ENCODE assay signal across 16 cellular contexts in genomic region chr9:134495881-134496412, GRCh38.
"Had no signal": no experiment of that assay in that cellular context is flagged by ENCODE, and none has a peak within 500 bp of the region (broad histone marks: within the 10 kb centered on the region; RNA-seq: fewer than 3 reads in every experiment).

No MANE protein-coding gene starts in this region.

- H3K36me3 ChIP-seq: sigmoid colon, thyroid gland had no signal

- DNase-seq: activated CD4-positive, alpha-beta memory T cell treated with anti-CD3 and anti-CD28 coated beads, Interleukin-2, amount 10 ng/mL, durations not matched to agents 7 days and 5 days; activated CD4-positive, alpha-beta T cell treated with anti-CD3 and anti-CD28 coated beads for 4 hours; activated effector memory CD4-positive, alpha-beta T cell treated with anti-CD3 and anti-CD28 coated beads, Interleukin-2, amount 50 U/mL, for 16 hours; activated T-cell treated with anti-CD3 and anti-CD28 coated beads, Interleukin-2, amount 50 U/mL, for 48 hours; mammary epithelial cell; occipital lobe; sigmoid colon; SW 1271; thyroid gland had no signal

- H3K27ac ChIP-seq: epithelial cell of prostate, psoas muscle, sigmoid colon, thyroid gland had no signal

- H3K27ac Mint-ChIP-seq: activated CD4-positive, alpha-beta memory T cell treated with anti-CD3 and anti-CD28 coated beads, Interleukin-2, amount 10 ng/mL, durations not matched to agents 7 days and 5 days; activated naive CD4-positive, alpha-beta T cell treated with anti-CD3 and anti-CD28 coated beads, Interleukin-2, amount 50 U/mL, for 24 hours; stimulated activated memory B cell treated with anti-CD40 and anti-IgM and Interleukin-4, amounts not matched to agents 10 μg/mL and 1 μg/mL and 100 μg/mL, for 72 hours; WTC11 had no signal

- H3K4me1 Mint-ChIP-seq: activated CD4-positive, alpha-beta memory T cell treated with anti-CD3 and anti-CD28 coated beads, Interleukin-2, amount 10 ng/mL, durations not matched to agents 7 days and 5 days; activated naive CD4-positive, alpha-beta T cell treated with anti-CD3 and anti-CD28 coated beads, Interleukin-2, amount 50 U/mL, for 24 hours had no signal

- H3K9me3 ChIP-seq: psoas muscle, sigmoid colon, thyroid gland had no signal

- ATAC-seq: left lobe of liver; naive thymus-derived CD8-positive, alpha-beta T cell; stimulated activated memory B cell treated with anti-CD40 and anti-IgM and Interleukin-4, amounts not matched to agents 10 μg/mL and 1 μg/mL and 100 μg/mL, for 72 hours; WTC11 had no signal

- H3K27me3 ChIP-seq: thyroid gland had no signal

- H3K9me3 Mint-ChIP-seq: activated CD4-positive, alpha-beta memory T cell treated with anti-CD3 and anti-CD28 coated beads, Interleukin-2, amount 10 ng/mL, durations not matched to agents 7 days and 5 days; activated naive CD4-positive, alpha-beta T cell treated with anti-CD3 and anti-CD28 coated beads, Interleukin-2, amount 50 U/mL, for 24 hours; naive thymus-derived CD8-positive, alpha-beta T cell; stimulated activated memory B cell treated with anti-CD40 and anti-IgM and Interleukin-4, amounts not matched to agents 10 μg/mL and 1 μg/mL and 100 μg/mL, for 72 hours; WTC11 had no signal

- H3K4me1 ChIP-seq: psoas muscle, sigmoid colon, thyroid gland had no signal

- H3K4me3 ChIP-seq: psoas muscle, sigmoid colon, thyroid gland had no signal

- H3K4me3 Mint-ChIP-seq: activated CD4-positive, alpha-beta memory T cell treated with anti-CD3 and anti-CD28 coated beads, Interleukin-2, amount 10 ng/mL, durations not matched to agents 7 days and 5 days; activated naive CD4-positive, alpha-beta T cell treated with anti-CD3 and anti-CD28 coated beads, Interleukin-2, amount 50 U/mL, for 24 hours; naive thymus-derived CD8-positive, alpha-beta T cell; stimulated activated memory B cell treated with anti-CD40 and anti-IgM and Interleukin-4, amounts not matched to agents 10 μg/mL and 1 μg/mL and 100 μg/mL, for 72 hours; WTC11 had no signal

- H3K36me3 Mint-ChIP-seq: activated naive CD4-positive, alpha-beta T cell treated with anti-CD3 and anti-CD28 coated beads, Interleukin-2, amount 50 U/mL, for 24 hours; naive thymus-derived CD8-positive, alpha-beta T cell; stimulated activated memory B cell treated with anti-CD40 and anti-IgM and Interleukin-4, amounts not matched to agents 10 μg/mL and 1 μg/mL and 100 μg/mL, for 72 hours; WTC11 had no signal
